In genomic region chr10:33195608-33196376, GRCh38 we compare ENCODE assay signal across 16 cellular contexts.
A peak's percentile ranks its signal among the peaks of the same experiment; 100 is the strongest.
DNase-seq lines count a peak whose midpoint lies in the region; ATAC-seq and TF ChIP-seq lines count a peak whose summit lies in the region.
"Had no signal": no experiment of that assay in that cellular context is flagged by ENCODE, and none has a peak within 500 bp of the region (broad histone marks: within the 10 kb centered on the region; RNA-seq: fewer than 3 reads in every experiment).

No MANE protein-coding gene starts in this region.

- peaks cover 0 to 97% (median 35%) of the 10 kb centered on the region in 9 donors for H3K36me3 ChIP-seq in heart right ventricle
- H3K36me3 ChIP-seq in upper lobe of right lung: peaks cover 33% of the 10 kb centered on the region
- H3K36me3 ChIP-seq in mucosa of descending colon (ENCODE audit: low read depth): no peaks in the 10 kb centered on the region
- H3K36me3 ChIP-seq in PC-9 (ENCODE audit: low read depth): peaks cover 8% of the 10 kb centered on the region
- H3K36me3 ChIP-seq: neutrophil had no signal

- H3K4me3 ChIP-seq in heart right ventricle (no peak overlapping the region), upper lobe of right lung (no peak overlapping the region), mucosa of descending colon (no peak overlapping the region), PC-9 (no peak overlapping the region)

- H3K9me3 ChIP-seq in heart right ventricle (no peaks in the 10 kb centered on the region), upper lobe of right lung (no peaks in the 10 kb centered on the region), mucosa of descending colon (no peaks in the 10 kb centered on the region), PC-9 (ENCODE audit: insufficient read depth, low read depth) (no peaks in the 10 kb centered on the region)
- H3K9me3 ChIP-seq: neutrophil had no signal

- no peaks in the 10 kb centered on the region; the same call in 1 of the 2 replicates for H3F3A ChIP-seq in PC-9 (ENCODE audit: insufficient read depth, low read depth)

- WGBS in heart right ventricle, 2 donors: 69 to 72% methylated on average over 8 of the region's 8 CpGs

- intact Hi-C loops in heart right ventricle (cut with DNase I): loop anchor here in 8 of 10 donors (2.0 to 10.0 kb wide), 6 partner anchors 37 to 1439 kb away; partner anchors contain the start of gene NRP1 (in 2 of the 8)
- intact Hi-C loops in Right ventricle myocardium inferior (cut with DNase I): loop anchor here (5.0 kb wide), 1 partner anchor 37 kb away; no protein-coding TSS in a partner anchor
- intact Hi-C loops in upper lobe of right lung (cut with DNase I): loop anchor here (10.0 kb wide), 1 partner anchor 1439 kb away; no protein-coding TSS in a partner anchor
- intact Hi-C loops in mucosa of descending colon (cut with DNase I, micrococcal nuclease): no loop called here
- intact Hi-C loops in PC-9 (cut with micrococcal nuclease; ENCODE audit: unreplicated experiment): no loop called here

- POLR2A ChIA-PET in PC-9 (lab: Charles Lee; ENCODE audit: unreplicated experiment): no interaction called here

- H3K27me3 ChIP-seq in heart right ventricle: no peaks in the 10 kb centered on the region
- no peaks in the 10 kb centered on the region for H3K27me3 ChIP-seq in upper lobe of right lung
- no peaks in the 10 kb centered on the region for H3K27me3 ChIP-seq in PC-9 (ENCODE audit: insufficient read depth, low read depth)

- no peak for TF ChIP-seq CTCF in heart right ventricle (IDR thresholded peaks at IDR 0.05)
- no peak for TF ChIP-seq CTCF in upper lobe of right lung (IDR thresholded peaks at IDR 0.05)
- TF ChIP-seq CTCF in mucosa of descending colon (IDR thresholded peaks at IDR 0.05): no peak
- TF ChIP-seq CTCF in PC-9 (conservative IDR thresholded peaks at IDR 0.05): no peak

- DNase-seq in heart right ventricle: no peak
- DNase-seq in Right ventricle myocardium inferior (ENCODE audit: missing footprints): no peak
- peak; percentile 82 for DNase-seq in dermis blood vessel endothelial cell
- peak; percentile 20 to 82 for DNase-seq in lung microvascular endothelial cell (ENCODE audit: low read depth in 2 of 2)
- no peak for DNase-seq in upper lobe of right lung
- no peak for DNase-seq in mucosa of descending colon
- no peak for DNase-seq in PC-9
- DNase-seq: activated CD4-positive, alpha-beta T cell treated with anti-CD3 and anti-CD28 coated beads for 48 hours; activated T-cell treated with anti-CD3 and anti-CD28 coated beads, Interleukin-2, amount 50 U/mL, for 1 hour; amniotic stem cell; effector CD8-positive, alpha-beta T cell; NCI-H1105 treated with DMSO at 0.1 percent for 48 hours; NCI-H345; OCI-M1 had no signal

- H3K27ac ChIP-seq in heart right ventricle (peak overlapping the region in 9 of 10 donors; percentile 50 to 83 (median 73)), upper lobe of right lung (peak overlapping the region; percentile 55), PC-9 (no peak overlapping the region)
- H3K27ac ChIP-seq: neutrophil had no signal

- H4K20me1 ChIP-seq in PC-9 (ENCODE audit: insufficient read depth): no peaks in the 10 kb centered on the region

- CTCF ChIA-PET in PC-9 (lab: Charles Lee): interaction anchor here (0.5 kb wide), 1 partner anchor 135 kb away, joined by 4 read pairs; no protein-coding TSS in a partner anchor

- ATAC-seq in heart right ventricle (peak in 2 of 8 donors; percentile 23 to 42), Right ventricle myocardium inferior (no peak), upper lobe of right lung (no peak), mucosa of descending colon (no peak), GM21786 (IDR thresholded peaks at IDR 0.05; ENCODE audit: unreplicated experiment) (no peak)

- H2AFZ ChIP-seq in PC-9: no peak overlapping the region

- H3K4me2 ChIP-seq in PC-9: no peak overlapping the region

- H3K4me1 ChIP-seq in heart right ventricle (peaks cover 13 to 86% (median 63%) of the 10 kb centered on the region in 9 donors), upper lobe of right lung (peaks cover 49% of the 10 kb centered on the region), mucosa of descending colon (ENCODE audit: low read depth) (peaks cover 13% of the 10 kb centered on the region), PC-9 (replicated peaks; ENCODE audit: insufficient read depth) (no peaks in the 10 kb centered on the region)

- no peaks in the 10 kb centered on the region for H3K9me2 ChIP-seq in PC-9 (ENCODE audit: insufficient read depth)

- H3K79me2 ChIP-seq in PC-9 (ENCODE audit: low read depth): no peaks in the 10 kb centered on the region

- no TSS peak for BruUV-seq in PC-9 (replicated peaks; lab: Mats Ljungman, UMichigan)

Comparison
In these comparisons a context has a peak if more than half of its experiments do, and no peak if none do; other contexts are left out.
1. DNase-seq: peak in dermis blood vessel endothelial cell (single experiment) and lung microvascular endothelial cell (2 of 2); none in heart right ventricle (0 of 2), Right ventricle myocardium inferior (single experiment), upper lobe of right lung (single experiment), mucosa of descending colon (0 of 3) and PC-9 (0 of 2).
2. intact Hi-C loops: an anchor here in heart right ventricle (2.0 to 10.0 kb wide), Right ventricle myocardium inferior (5.0 kb wide) and upper lobe of right lung (10.0 kb wide); none called in mucosa of descending colon and PC-9.